ENCODE assay signal across 8 cellular contexts in the genomic region with DNA sequence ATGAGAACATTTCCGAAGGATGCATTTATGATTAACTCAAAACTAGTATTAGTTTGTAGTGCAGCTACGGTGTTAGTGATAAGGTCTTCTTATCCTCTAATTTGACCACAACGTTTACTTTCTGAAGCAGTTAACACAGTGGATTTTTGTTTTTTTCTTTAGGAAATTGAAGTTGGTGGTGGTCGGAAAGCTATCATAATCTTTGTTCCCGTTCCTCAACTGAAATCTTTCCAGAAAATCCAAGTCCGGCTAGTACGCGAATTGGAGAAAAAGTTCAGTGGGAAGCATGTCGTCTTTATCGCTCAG. TPM values are rescaled to one million over a fixed set of nuclear protein-coding genes. Genes with fewer than 3 reads are reported as not detected.
A peak's percentile ranks its signal among the peaks of the same experiment; 100 is the strongest.
DNase-seq lines count a peak whose midpoint lies in the region; ATAC-seq and TF ChIP-seq lines count a peak whose summit lies in the region.
"Not testable (repeated sequence)": the region's sequence is repeated elsewhere in the genome, so short reads cannot be mapped to it uniquely, and the experiment has no call there.

No MANE protein-coding gene starts in this region.

- not testable (repeated sequence) for TF ChIP-seq CTCF in GM06990 (IDR thresholded peaks at IDR 0.05; ENCODE audit: insufficient read depth, low read length, poor library complexity, severe bottlenecking); OCI-LY1 (IDR thresholded peaks at IDR 0.05; ENCODE audit: low read length); cardiac fibroblast (IDR thresholded peaks at IDR 0.05; ENCODE audit: low read depth, low read length); gastroesophageal sphincter (IDR thresholded peaks at IDR 0.05); mesothelial cell of epicardium (IDR thresholded peaks at IDR 0.05; ENCODE audit: unreplicated experiment); retinal pigment epithelial cell (conservative IDR thresholded peaks at IDR 0.05; ENCODE audit: low read depth, low read length); uterus (IDR thresholded peaks at IDR 0.05)

- peaks cover 38% of the 10 kb centered on the region for H3K79me2 ChIP-seq in OCI-LY1 (ENCODE audit: insufficient read depth, low read length)

- peaks cover 49% of the 10 kb centered on the region for H3K4me1 Mint-ChIP-seq in activated CD8-positive, alpha-beta memory T cell treated with anti-CD3 and anti-CD28 coated beads, Interleukin-2, amount 10 ng/mL, durations not matched to agents 7 days and 5 days
- H3K4me1 Mint-ChIP-seq in mesothelial cell of epicardium, result peaks cover 36% of the 10 kb centered on the region

- H3K9me3 ChIP-seq in OCI-LY1 (ENCODE audit: low read length); gastroesophageal sphincter; uterus: not testable (repeated sequence)

- H3K9me2 ChIP-seq in OCI-LY1 (ENCODE audit: low read depth, low read length), result not testable (repeated sequence)

- H3K9me3 Mint-ChIP-seq in activated CD8-positive, alpha-beta memory T cell treated with anti-CD3 and anti-CD28 coated beads, Interleukin-2, amount 10 ng/mL, durations not matched to agents 7 days and 5 days (ENCODE audit: low read depth); mesothelial cell of epicardium: not testable (repeated sequence)

- DNase-seq in GM06990 (ENCODE audit: extremely low read depth, insufficient read length); activated CD8-positive, alpha-beta memory T cell treated with anti-CD3 and anti-CD28 coated beads, Interleukin-2, amount 10 ng/mL, durations not matched to agents 7 days and 5 days; cardiac fibroblast (ENCODE audit: low read depth in 2 of 2); mesothelial cell of epicardium (ENCODE audit: low spot score in 2 of 2, unreplicated experiment in 2 of 2); retinal pigment epithelial cell (ENCODE audit: low read depth); uterus: not testable (repeated sequence)

- not testable (repeated sequence) for H4K20me1 ChIP-seq in OCI-LY1 (ENCODE audit: insufficient read depth, low read length)

- peak overlapping the region; percentile 94 for H3K9ac ChIP-seq in OCI-LY1 (ENCODE audit: low read length)

- not testable (repeated sequence) for H3K27me3 Mint-ChIP-seq in activated CD8-positive, alpha-beta memory T cell treated with anti-CD3 and anti-CD28 coated beads, Interleukin-2, amount 10 ng/mL, durations not matched to agents 7 days and 5 days; mesothelial cell of epicardium (ENCODE audit: low read depth)

- H3K4me3 ChIP-seq in GM06990 (replicated peaks; ENCODE audit: low read depth, low read length) (peak overlapping the region; percentile 85), OCI-LY1 (ENCODE audit: low read depth, low read length, poor library complexity, severe bottlenecking) (peak overlapping the region; percentile 96), cardiac fibroblast (replicated peaks in 1 of 2; ENCODE audit: low read depth in 2 of 2, low read length in 2 of 2) (peak overlapping the region; percentile 85 to 97), gastroesophageal sphincter (peak overlapping the region; percentile 80 to 86), retinal pigment epithelial cell (ENCODE audit: low read length) (peak overlapping the region; percentile 98), uterus (peak overlapping the region; percentile 53 to 92)

- peak overlapping the region; percentile 67 for H3K27ac ChIP-seq in OCI-LY1 (ENCODE audit: low read depth, low read length, poor library complexity, severe bottlenecking)
- H3K27ac ChIP-seq in gastroesophageal sphincter, result peak overlapping the region; percentile 68 to 94 (median 90)
- peak overlapping the region in 1 of 2 donors; percentile 79 for H3K27ac ChIP-seq in uterus

- H3K36me3 ChIP-seq in GM06990 (ENCODE audit: control insufficient read depth, insufficient read depth, low read length), result peaks cover 19% of the 10 kb centered on the region
- H3K36me3 ChIP-seq in OCI-LY1 (ENCODE audit: insufficient read depth, low read length), result peaks cover 59% of the 10 kb centered on the region
- H3K36me3 ChIP-seq in gastroesophageal sphincter, result peaks cover 0 to 53% of the 10 kb centered on the region in 2 donors
- not testable (repeated sequence) for H3K36me3 ChIP-seq in uterus

- not testable (repeated sequence) for ATAC-seq in activated CD8-positive, alpha-beta memory T cell treated with anti-CD3 and anti-CD28 coated beads, Interleukin-2, amount 10 ng/mL, durations not matched to agents 7 days and 5 days; gastroesophageal sphincter

- H3K4me1 ChIP-seq in OCI-LY1 (ENCODE audit: insufficient read depth, low read length, severe bottlenecking), result peaks cover 46% of the 10 kb centered on the region
- H3K4me1 ChIP-seq in gastroesophageal sphincter, result peaks cover 0 to 50% (median 28%) of the 10 kb centered on the region in 3 donors
- H3K4me1 ChIP-seq in uterus, result not testable (repeated sequence)

- H2AFZ ChIP-seq in OCI-LY1 (ENCODE audit: low read length), result not testable (repeated sequence)

- intact Hi-C loops in uterus (cut with DNase I; ENCODE audit: low total_unique reads), result not testable (repeated sequence)

- TF ChIP-seq EP300 in gastroesophageal sphincter (IDR thresholded peaks at IDR 0.05), result not testable (repeated sequence)

- 59 to 69% methylated on average over 10 of the region's 10 CpGs for WGBS in gastroesophageal sphincter (ENCODE audit: low coverage in 1 of 2), 2 donors

- H3K4me2 ChIP-seq in OCI-LY1 (ENCODE audit: low read length), result peak overlapping the region; percentile 82

- H3F3A ChIP-seq in OCI-LY1 (ENCODE audit: insufficient read depth, low read length), result not testable (repeated sequence)

- peak overlapping the region; percentile 86 for H3K27ac Mint-ChIP-seq in activated CD8-positive, alpha-beta memory T cell treated with anti-CD3 and anti-CD28 coated beads, Interleukin-2, amount 10 ng/mL, durations not matched to agents 7 days and 5 days
- peak overlapping the region; percentile 98 for H3K27ac Mint-ChIP-seq in mesothelial cell of epicardium

- not testable (repeated sequence) for H3K27me3 ChIP-seq in GM06990 (replicated peaks; ENCODE audit: control insufficient read depth, insufficient read depth, low read length); OCI-LY1 (ENCODE audit: insufficient read depth, low read length); gastroesophageal sphincter; uterus

- CTCF ChIA-PET in activated CD8-positive, alpha-beta memory T cell treated with anti-CD3 and anti-CD28 coated beads, Interleukin-2, amount 10 ng/mL, durations not matched to agents 7 days and 5 days (lab: Charles Lee), result interaction anchor here (1.0 to 1.1 kb wide), 3 partner anchors 16 to 75 kb away, joined by 3 to 6 read pairs (median 3); a partner anchor contains a TSS

- H3K4me3 Mint-ChIP-seq in activated CD8-positive, alpha-beta memory T cell treated with anti-CD3 and anti-CD28 coated beads, Interleukin-2, amount 10 ng/mL, durations not matched to agents 7 days and 5 days, result peak overlapping the region; percentile 93
- H3K4me3 Mint-ChIP-seq in mesothelial cell of epicardium, result peak overlapping the region; percentile 91

- H3K36me3 Mint-ChIP-seq in activated CD8-positive, alpha-beta memory T cell treated with anti-CD3 and anti-CD28 coated beads, Interleukin-2, amount 10 ng/mL, durations not matched to agents 7 days and 5 days, result peaks cover 52% of the 10 kb centered on the region
- H3K36me3 Mint-ChIP-seq in mesothelial cell of epicardium, result peaks cover 37% of the 10 kb centered on the region

- TF ChIP-seq POLR2A in gastroesophageal sphincter (IDR thresholded peaks at IDR 0.05); uterus (IDR thresholded peaks at IDR 0.05): not testable (repeated sequence)

RNA-seq across cellular contexts. Expression of a gene that starts 1.2 kb away (rescaled TPM):
- total RNA-seq in activated CD8-positive, alpha-beta memory T cell treated with anti-CD3 and anti-CD28 coated beads, Interleukin-2, amount 10 ng/mL, durations not matched to agents 7 days and 5 days, result 1,000 to 10,000 TPM; 1,010 to 1,163 TPM
- total RNA-seq in gastroesophageal sphincter (1,000 to 10,000 TPM; 1,117 to 3,164 (median 3,050) TPM), mesothelial cell of epicardium (1,528 to 1,604 TPM (median 1,590 TPM) in 3 replicates), uterus (1,000 to 10,000 TPM; 1,483 to 9,424 (median 4,498) TPM)

RNA-seq across cellular contexts. Expression of a gene that starts 18.1 kb away (rescaled TPM):
- total RNA-seq in activated CD8-positive, alpha-beta memory T cell treated with anti-CD3 and anti-CD28 coated beads, Interleukin-2, amount 10 ng/mL, durations not matched to agents 7 days and 5 days, result 10 to 100 TPM; 26.3 to 32.9 TPM
- 10 to 100 TPM; 28.1 to 46.2 (median 34.0) TPM for total RNA-seq in gastroesophageal sphincter
- total RNA-seq in mesothelial cell of epicardium, result 21.1 to 24.3 TPM (median 22.5 TPM) in 3 replicates
- total RNA-seq in uterus, result 10 to 100 TPM in 3 of 4 donors, 1 to 10 TPM in 1; 4.1 to 28.6 (median 15.2) TPM

RNA-seq across cellular contexts. Expression of a gene that starts 18.6 kb away (rescaled TPM):
- under 1 TPM; 0.23 to 0.32 TPM for total RNA-seq in activated CD8-positive, alpha-beta memory T cell treated with anti-CD3 and anti-CD28 coated beads, Interleukin-2, amount 10 ng/mL, durations not matched to agents 7 days and 5 days
- total RNA-seq in gastroesophageal sphincter (1 to 10 TPM in 3 of 4 donors, under 1 TPM in 1; 0.57 to 5.0 (median 3.1) TPM), mesothelial cell of epicardium (9.8 to 10.8 TPM (median 10.1 TPM) in 3 replicates), uterus (under 1 TPM in 2 of 4 donors, not detected in 2; 0.37 to 0.55 TPM)

RNA-seq across cellular contexts. Expression of a gene that starts 56.9 kb away (rescaled TPM):
- total RNA-seq in activated CD8-positive, alpha-beta memory T cell treated with anti-CD3 and anti-CD28 coated beads, Interleukin-2, amount 10 ng/mL, durations not matched to agents 7 days and 5 days, result 10 to 100 TPM; 15.0 to 16.6 TPM
- total RNA-seq in gastroesophageal sphincter (100 to 1,000 TPM in 1 of 4 donors, 10 to 100 TPM in 3; 61.9 to 106 (median 82.9) TPM), mesothelial cell of epicardium (16.6 to 18.7 TPM (median 17.6 TPM) in 3 replicates), uterus (10 to 100 TPM; 31.5 to 65.0 (median 37.9) TPM)
